ENCODE assay signal across 8 cellular contexts in genomic region chr14:104794099-104794498, GRCh38. TPM values are rescaled to one million over a fixed set of nuclear protein-coding genes. Genes with fewer than 3 reads are reported as not detected.
DNase-seq lines count a peak whose midpoint lies in the region; ATAC-seq, FAIRE-seq and TF ChIP-seq lines count a peak whose summit lies in the region.

No MANE protein-coding gene starts in this region.

- no peaks in the 10 kb centered on the region for H3K27me3 ChIP-seq in BJ (ENCODE audit: control insufficient read depth, insufficient read depth, low read length)
- H3K27me3 ChIP-seq in naive thymus-derived CD4-positive, alpha-beta T cell (ENCODE audit: control insufficient read depth in 2 of 2, insufficient read depth in 2 of 2, low read length in 2 of 2), result no peaks in the 10 kb centered on the region

- H3K36me3 ChIP-seq in BJ (ENCODE audit: control insufficient read depth, insufficient read depth, low read length), result peaks cover 20% of the 10 kb centered on the region
- peaks cover 0 to 31% (median 4%) of the 10 kb centered on the region in 3 experiments for H3K36me3 ChIP-seq in naive thymus-derived CD4-positive, alpha-beta T cell (ENCODE audit: control insufficient read depth in 2 of 3, insufficient read depth in 3 of 3, low read length in 3 of 3)

- peak overlapping the region; percentile 84 for H3K4me3 Mint-ChIP-seq in activated CD4-positive, alpha-beta memory T cell treated with anti-CD3 and anti-CD28 coated beads for 36 hours
- H3K4me3 Mint-ChIP-seq in naive thymus-derived CD4-positive, alpha-beta T cell, result peak overlapping the region; percentile 86 to 92 (median 90)

- no peak for DNase-seq in BJ (ENCODE audit: low read depth)
- DNase-seq in HTR-8/SVneo (ENCODE audit: insufficient read length, low spot score), result no peak
- DNase-seq in activated CD4-positive, alpha-beta memory T cell treated with anti-CD3 and anti-CD28 coated beads for 36 hours, result peak; percentile 48
- DNase-seq in epithelial cell of proximal tubule (ENCODE audit: low read depth), result no peak
- DNase-seq in naive thymus-derived CD4-positive, alpha-beta T cell, result peak in 2 of 9 donors; percentile 37 to 44
- no peak for DNase-seq in T1000 (lab: John Stamatoyannopoulos, UW)

- intact Hi-C loops in activated CD4-positive, alpha-beta memory T cell treated with anti-CD3 and anti-CD28 coated beads for 36 hours (cut with micrococcal nuclease), result no loop called here
- intact Hi-C loops in naive thymus-derived CD4-positive, alpha-beta T cell (cut with micrococcal nuclease), result loop anchor here in 1 of 2 donors (1.0 to 10.0 kb wide), 2 partner anchors 42 to 511 kb away; partner anchors contain the start of gene BRF1

- H3K27me3 Mint-ChIP-seq in activated CD4-positive, alpha-beta memory T cell treated with anti-CD3 and anti-CD28 coated beads for 36 hours, result no peaks in the 10 kb centered on the region
- H3K27me3 Mint-ChIP-seq in naive thymus-derived CD4-positive, alpha-beta T cell, result peaks cover 0 to under 1% (median 0%) of the 10 kb centered on the region in 5 donors

- peaks cover 18 to 30% of the 10 kb centered on the region in 2 donors for H3K4me1 ChIP-seq in naive thymus-derived CD4-positive, alpha-beta T cell (ENCODE audit: control insufficient read depth in 2 of 2, insufficient read depth in 2 of 2, low read length in 2 of 2)

- peak overlapping the region; percentile 62 for H3K27ac Mint-ChIP-seq in activated CD4-positive, alpha-beta memory T cell treated with anti-CD3 and anti-CD28 coated beads for 36 hours
- peak overlapping the region; percentile 73 to 90 (median 78) for H3K27ac Mint-ChIP-seq in naive thymus-derived CD4-positive, alpha-beta T cell

- no peaks in the 10 kb centered on the region for H3K36me3 Mint-ChIP-seq in activated CD4-positive, alpha-beta memory T cell treated with anti-CD3 and anti-CD28 coated beads for 36 hours
- H3K36me3 Mint-ChIP-seq in naive thymus-derived CD4-positive, alpha-beta T cell, result peaks cover 0 to 4% (median 0%) of the 10 kb centered on the region in 5 donors

- H3K9me3 Mint-ChIP-seq in activated CD4-positive, alpha-beta memory T cell treated with anti-CD3 and anti-CD28 coated beads for 36 hours, result no peaks in the 10 kb centered on the region
- no peaks in the 10 kb centered on the region for H3K9me3 Mint-ChIP-seq in naive thymus-derived CD4-positive, alpha-beta T cell

- TF ChIP-seq CTCF in BJ (IDR thresholded peaks at IDR 0.05; ENCODE audit: insufficient read depth, low read depth, low read length), result no peak
- no peak for TF ChIP-seq CTCF in epithelial cell of proximal tubule (conservative IDR thresholded peaks at IDR 0.05; ENCODE audit: low read depth, low read length)

- CTCF ChIA-PET in BJ (lab: Yijun Ruan, JAX), result interaction anchor here (0.8 to 1.8 kb wide), 6 partner anchors 12 to 69 kb away, joined by 3 to 10 read pairs (median 4); no protein-coding TSS in a partner anchor
- CTCF ChIA-PET in activated CD4-positive, alpha-beta memory T cell treated with anti-CD3 and anti-CD28 coated beads for 36 hours (lab: Charles Lee), result interaction anchor here (0.7 to 1.5 kb wide), 3 partner anchors 23 to 32 kb away, joined by 3 to 7 read pairs (median 5); no protein-coding TSS in a partner anchor
- CTCF ChIA-PET in naive thymus-derived CD4-positive, alpha-beta T cell (lab: Charles Lee), result interaction anchor here (0.6 to 1.8 kb wide), 2 partner anchors 25 to 269 kb away, joined by 4 to 5 read pairs; no protein-coding TSS in a partner anchor

- peaks cover 38% of the 10 kb centered on the region for H3K4me1 Mint-ChIP-seq in activated CD4-positive, alpha-beta memory T cell treated with anti-CD3 and anti-CD28 coated beads for 36 hours (ENCODE audit: low read depth)
- H3K4me1 Mint-ChIP-seq in naive thymus-derived CD4-positive, alpha-beta T cell, result peaks cover 14 to 56% (median 44%) of the 10 kb centered on the region in 7 donors

- H3K27ac ChIP-seq in naive thymus-derived CD4-positive, alpha-beta T cell (ENCODE audit: low read depth, low read length), result peak overlapping the region; percentile 68

- peak; percentile 33 for FAIRE-seq in HTR-8/SVneo (lab: Jason Lieb, UNC)

- POLR2A ChIA-PET in BJ (lab: Charles Lee), result no interaction called here
- POLR2A ChIA-PET in activated CD4-positive, alpha-beta memory T cell treated with anti-CD3 and anti-CD28 coated beads for 36 hours (lab: Charles Lee), result interaction anchor here (1.2 to 1.4 kb wide), 2 partner anchors 24 to 41 kb away, joined by 3 to 9 read pairs; partner anchors contain the start of gene SIVA1
- POLR2A ChIA-PET in naive thymus-derived CD4-positive, alpha-beta T cell (lab: Charles Lee), result interaction anchor here (0.8 to 2.4 kb wide), 5 partner anchors 24 to 695 kb away, joined by 3 to 11 read pairs (median 4); partner anchors contain the start of gene SIVA1

- H3K4me3 ChIP-seq in BJ (ENCODE audit: low read depth, low read length) (peak overlapping the region; percentile 78), epithelial cell of proximal tubule (ENCODE audit: low read depth, low read length) (peak overlapping the region; percentile 87)
- H3K4me3 ChIP-seq in naive thymus-derived CD4-positive, alpha-beta T cell (ENCODE audit: low read length), result peak overlapping the region; percentile 62

- peak; percentile 14 for ATAC-seq in naive thymus-derived CD4-positive, alpha-beta T cell
- ATAC-seq in HG02884 (IDR thresholded peaks at IDR 0.05; ENCODE audit: unreplicated experiment), result no peak
- no peak for ATAC-seq in HG02759 (IDR thresholded peaks at IDR 0.05; ENCODE audit: unreplicated experiment)

- H3K9me3 ChIP-seq in naive thymus-derived CD4-positive, alpha-beta T cell (ENCODE audit: control insufficient read depth in 2 of 3, low read length in 3 of 3), result no peaks in the 10 kb centered on the region

RNA-seq across cellular contexts. Expression of gene AKT1, which starts 1.4 kb away (rescaled TPM):
- 152 and 226 TPM in 2 replicates for polyA plus RNA-seq in BJ (2011; rRNA removed)
- 161 and 254 TPM in 2 replicates for polyA minus RNA-seq in BJ (2011; rRNA and poly(A)+ RNA removed)
- total RNA-seq in activated CD4-positive, alpha-beta memory T cell treated with anti-CD3 and anti-CD28 coated beads for 36 hours, result 100 to 1,000 TPM; 131 to 133 TPM
- 162 and 203 TPM in 2 replicates for total RNA-seq in epithelial cell of proximal tubule
- total RNA-seq in naive thymus-derived CD4-positive, alpha-beta T cell, result 100 to 1,000 TPM in 1 of 5 experiments, 10 to 100 TPM in 4; 70.4 to 131 (median 88.9) TPM
- polyA plus RNA-seq in naive thymus-derived CD4-positive, alpha-beta T cell, result 10 to 100 TPM in 1 of 2 donors, 1 to 10 TPM in 1; 6.8 to 12.3 TPM

RNA-seq across cellular contexts. Expression of gene ZBTB42, which starts 6.8 kb away (rescaled TPM):
- polyA plus RNA-seq in BJ (2011; rRNA removed), result 1.9 and 2.7 TPM in 2 replicates
- polyA minus RNA-seq in BJ (2011; rRNA and poly(A)+ RNA removed), result 2.0 and 3.7 TPM in 2 replicates
- 1 to 10 TPM; 3.1 to 3.4 TPM for total RNA-seq in activated CD4-positive, alpha-beta memory T cell treated with anti-CD3 and anti-CD28 coated beads for 36 hours
- total RNA-seq in epithelial cell of proximal tubule, result 5.4 and 7.8 TPM in 2 replicates
- total RNA-seq in naive thymus-derived CD4-positive, alpha-beta T cell, result 10 to 100 TPM in 1 of 5 experiments, 1 to 10 TPM in 4; 3.5 to 11.3 (median 5.5) TPM
- polyA plus RNA-seq in naive thymus-derived CD4-positive, alpha-beta T cell, result 1 to 10 TPM; 2.1 TPM

RNA-seq across cellular contexts. Expression of gene SIVA1, which starts 41.2 kb away (rescaled TPM):
- polyA plus RNA-seq in BJ (2011; rRNA removed), result 83.5 and 116 TPM in 2 replicates
- 8.5 and 9.5 TPM in 2 replicates for polyA minus RNA-seq in BJ (2011; rRNA and poly(A)+ RNA removed)
- 100 to 1,000 TPM in 1 of 2 experiments, 10 to 100 TPM in 1; 97.6 to 109 TPM for total RNA-seq in activated CD4-positive, alpha-beta memory T cell treated with anti-CD3 and anti-CD28 coated beads for 36 hours
- 298 and 558 TPM in 2 replicates for total RNA-seq in epithelial cell of proximal tubule
- 10 to 100 TPM; 61.4 to 97.7 (median 77.4) TPM for total RNA-seq in naive thymus-derived CD4-positive, alpha-beta T cell
- 100 to 1,000 TPM; 269 to 276 TPM for polyA plus RNA-seq in naive thymus-derived CD4-positive, alpha-beta T cell
